Comparison of ENCODE assay signal across 1 cellular context in genomic region chr19:19635313-19635702, GRCh38.
TF ChIP-seq lines count a peak whose summit lies in the region.

No MANE protein-coding gene starts in this region.

TF ChIP-seq in GM12878, 131 proteins besides CTCF, POLR2A, EP300 and RAD21:
- peak; percentile 47; the same call in 1 of the 2 replicates for TF ChIP-seq POLR2AphosphoS5 (IDR thresholded peaks at IDR 0.05; ENCODE audit: low read length)
- TF ChIP-seq ZBTB4 (CRISPR knock-in tag; IDR thresholded peaks at IDR 0.05): no peak
- no peak for TF ChIP-seq REST (IDR thresholded peaks at IDR 0.05; ENCODE audit: low read depth, low read length)
